Comparison of ENCODE assay signal across 8 cellular contexts in the genomic region with DNA sequence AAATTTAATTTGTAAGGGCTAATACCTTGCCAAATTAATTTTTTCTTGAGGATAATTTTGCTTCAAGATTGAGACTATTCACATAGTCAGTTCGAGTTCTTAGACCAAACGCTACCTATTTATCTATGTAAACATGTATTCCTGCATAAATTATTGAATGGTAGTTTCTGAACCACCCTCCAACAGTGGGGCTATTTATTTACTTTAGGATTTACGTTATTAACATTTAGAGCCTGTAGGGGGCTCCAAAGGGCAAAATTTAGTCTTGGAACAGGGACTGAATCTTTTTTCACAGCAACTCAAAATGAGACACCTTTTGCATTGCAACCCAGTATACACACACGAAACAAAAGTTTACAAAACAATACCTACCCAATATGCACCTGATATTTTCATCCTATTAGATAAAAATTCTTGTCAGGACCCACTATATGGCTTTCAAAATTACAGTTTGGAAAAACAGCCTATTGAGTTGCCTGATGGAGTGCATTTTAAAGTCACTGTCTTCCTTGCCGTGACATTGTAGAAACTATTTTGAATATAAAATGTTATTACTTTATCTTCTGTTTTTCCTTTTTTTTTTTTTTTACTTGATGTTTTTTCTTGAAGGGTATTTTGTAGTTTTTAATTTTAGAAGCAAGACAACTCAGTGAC. TPM values are rescaled to one million over a fixed set of nuclear protein-coding genes. Genes with fewer than 3 reads are reported as not detected.
DNase-seq lines count a peak whose midpoint lies in the region; ATAC-seq, FAIRE-seq and TF ChIP-seq lines count a peak whose summit lies in the region.

No MANE protein-coding gene starts in this region.

- no peaks in the 10 kb centered on the region for H3K9me1 ChIP-seq in keratinocyte (ENCODE audit: control insufficient read depth, extremely low read depth, insufficient read depth, low read length)

- H3K4me1 ChIP-seq in keratinocyte (ENCODE audit: control insufficient read depth, extremely low read depth, insufficient read depth, low read length) (peaks cover 6% of the 10 kb centered on the region), vagina (no peaks in the 10 kb centered on the region)

- no peaks in the 10 kb centered on the region for H4K20me1 ChIP-seq in keratinocyte (ENCODE audit: control insufficient read depth, extremely low read depth, insufficient read depth, low read length)

- dilution Hi-C loops in keratinocyte (cut with MboI; ENCODE audit: extremely low pct_ligation_motif_present, low sequenced_read_pairs), result no loop called here

- H3K27ac ChIP-seq in keratinocyte (ENCODE audit: control insufficient read depth, insufficient read depth, low read length) (no peak overlapping the region), vagina (no peak overlapping the region)

- H3K4me2 ChIP-seq in keratinocyte (ENCODE audit: control insufficient read depth, extremely low read depth, insufficient read depth, low read depth, low read length), result no peak overlapping the region

- no peak overlapping the region for H3K9ac ChIP-seq in keratinocyte (ENCODE audit: control insufficient read depth, extremely low read depth, insufficient read depth, low read length)

- H3K9me3 ChIP-seq in keratinocyte (ENCODE audit: control insufficient read depth, low read depth, low read length) (no peaks in the 10 kb centered on the region), vagina (no peaks in the 10 kb centered on the region)

- H3K4me3 ChIP-seq in astrocyte of the spinal cord (ENCODE audit: low read depth, low read length), result no peak overlapping the region
- H3K4me3 ChIP-seq in keratinocyte (ENCODE audit: control insufficient read depth in 2 of 3, extremely low read depth in 1 of 3, insufficient read depth in 2 of 3, low read depth in 1 of 3, low read length in 3 of 3), result no peak overlapping the region
- no peak overlapping the region for H3K4me3 ChIP-seq in vagina

- H3K36me3 ChIP-seq in keratinocyte (ENCODE audit: control insufficient read depth in 2 of 2, extremely low read depth in 1 of 2, insufficient read depth in 2 of 2, low read length in 2 of 2), result peaks cover 0 to 2% of the 10 kb centered on the region in 2 experiments
- H3K36me3 ChIP-seq in vagina, result peaks cover 0 to under 1% of the 10 kb centered on the region in 2 donors

- in situ Hi-C loops in astrocyte of the spinal cord (cut with HindIII; ENCODE audit: low sequenced_read_pairs), result no loop called here

- TF ChIP-seq POLR2A in vagina (IDR thresholded peaks at IDR 0.05), result no peak

- intact Hi-C loops in vagina (cut with DNase I), result loop anchor here (10.0 kb wide), 1 partner anchor 113 kb away; no protein-coding TSS in a partner anchor

- DNase-seq in DMS 273 (lab: John Stamatoyannopoulos, UW; ENCODE audit: unreplicated experiment), result peak; percentile 82
- DNase-seq in NCI-H345 treated with DMSO at 0.1 percent for 48 hours (lab: John Stamatoyannopoulos, UW; ENCODE audit: unreplicated experiment), result peak; percentile 50
- DNase-seq in astrocyte of the spinal cord (ENCODE audit: low read depth, low spot score), result peak; percentile 51
- DNase-seq in keratinocyte (ENCODE audit: low read depth, low spot score), result no peak
- DNase-seq in vagina (ENCODE audit: extremely low spot score in 2 of 2), result no peak
- DNase-seq in T1000 (lab: John Stamatoyannopoulos, UW), result no peak

- no peaks in the 10 kb centered on the region for H3K79me2 ChIP-seq in keratinocyte (ENCODE audit: control insufficient read depth, insufficient read depth, low read length)

- peak; percentile 88 for ATAC-seq in GM18868 (IDR thresholded peaks at IDR 0.05; ENCODE audit: unreplicated experiment)
- ATAC-seq in HG03064 (IDR thresholded peaks at IDR 0.05; ENCODE audit: low read depth, unreplicated experiment), result peak; percentile 70

- no peak overlapping the region for H2AFZ ChIP-seq in keratinocyte (ENCODE audit: control insufficient read depth, low read length)

- peak; percentile 34 for FAIRE-seq in keratinocyte (lab: Jason Lieb, UNC)

- H3K27me3 ChIP-seq in keratinocyte (ENCODE audit: control insufficient read depth, extremely low read depth, insufficient read depth, low read length), result no peaks in the 10 kb centered on the region
- no peaks in the 10 kb centered on the region for H3K27me3 ChIP-seq in vagina

- TF ChIP-seq CTCF in astrocyte of the spinal cord (IDR thresholded peaks at IDR 0.05; ENCODE audit: low read depth, low read length), result peak; percentile 63
- TF ChIP-seq CTCF in keratinocyte (optimal IDR thresholded peaks at IDR 0.05 in 1 of 3, IDR thresholded peaks at IDR 0.05 in 1 of 3, conservative IDR thresholded peaks at IDR 0.05 in 1 of 3; ENCODE audit: extremely low read depth in 1 of 3, insufficient read depth in 2 of 3, low read length in 3 of 3), result peak in 2 of 3 experiments; percentile 45 to 47
- TF ChIP-seq CTCF in vagina (IDR thresholded peaks at IDR 0.05), result peak in 2 of 3 experiments; percentile 40 to 46

RNA-seq across cellular contexts. Expression of a gene that starts 47.1 kb away (rescaled TPM):
- polyA plus RNA-seq in keratinocyte, result 0.02 to 0.04 TPM (median 0.03 TPM) in 3 replicates
- not detected for polyA plus RNA-seq in keratinocyte (2011; ENCODE audit: low read depth)
- polyA plus RNA-seq in keratinocyte (2011; cell fraction: cytosol; rRNA removed), result 0.03 TPM in 1 of 2 replicates, not detected in the other
- polyA plus RNA-seq in keratinocyte (2011; cell fraction: nucleus; rRNA removed), result 0.09 and 0.12 TPM in 2 replicates
- polyA plus RNA-seq in keratinocyte (2012; ENCODE audit: low replicate concordance), result 0.13 TPM in 1 of 2 replicates, not detected in the other
- polyA minus RNA-seq in keratinocyte, result not detected in 3 replicates
- not detected for polyA minus RNA-seq in keratinocyte (2011; cell fraction: cytosol; rRNA and poly(A)+ RNA removed)
- not detected in 2 replicates for polyA minus RNA-seq in keratinocyte (2011; cell fraction: nucleus; rRNA and poly(A)+ RNA removed)
- not detected for total RNA-seq in vagina

Comparison
In these comparisons a context has a peak if more than half of its experiments do, and no peak if none do; other contexts are left out.
1. DNase-seq: peak in DMS 273 (single experiment), NCI-H345 treated with DMSO at 0.1 percent for 48 hours (single experiment) and astrocyte of the spinal cord (single experiment); none in keratinocyte (single experiment), vagina (0 of 2) and T1000 (single experiment).
2. Peak in every context shown above with its lines, with median percentiles within 50 percentile points of each other: CTCF ChIP-seq.